8 cellular contexts compared by ENCODE assay signal in the genomic region with DNA sequence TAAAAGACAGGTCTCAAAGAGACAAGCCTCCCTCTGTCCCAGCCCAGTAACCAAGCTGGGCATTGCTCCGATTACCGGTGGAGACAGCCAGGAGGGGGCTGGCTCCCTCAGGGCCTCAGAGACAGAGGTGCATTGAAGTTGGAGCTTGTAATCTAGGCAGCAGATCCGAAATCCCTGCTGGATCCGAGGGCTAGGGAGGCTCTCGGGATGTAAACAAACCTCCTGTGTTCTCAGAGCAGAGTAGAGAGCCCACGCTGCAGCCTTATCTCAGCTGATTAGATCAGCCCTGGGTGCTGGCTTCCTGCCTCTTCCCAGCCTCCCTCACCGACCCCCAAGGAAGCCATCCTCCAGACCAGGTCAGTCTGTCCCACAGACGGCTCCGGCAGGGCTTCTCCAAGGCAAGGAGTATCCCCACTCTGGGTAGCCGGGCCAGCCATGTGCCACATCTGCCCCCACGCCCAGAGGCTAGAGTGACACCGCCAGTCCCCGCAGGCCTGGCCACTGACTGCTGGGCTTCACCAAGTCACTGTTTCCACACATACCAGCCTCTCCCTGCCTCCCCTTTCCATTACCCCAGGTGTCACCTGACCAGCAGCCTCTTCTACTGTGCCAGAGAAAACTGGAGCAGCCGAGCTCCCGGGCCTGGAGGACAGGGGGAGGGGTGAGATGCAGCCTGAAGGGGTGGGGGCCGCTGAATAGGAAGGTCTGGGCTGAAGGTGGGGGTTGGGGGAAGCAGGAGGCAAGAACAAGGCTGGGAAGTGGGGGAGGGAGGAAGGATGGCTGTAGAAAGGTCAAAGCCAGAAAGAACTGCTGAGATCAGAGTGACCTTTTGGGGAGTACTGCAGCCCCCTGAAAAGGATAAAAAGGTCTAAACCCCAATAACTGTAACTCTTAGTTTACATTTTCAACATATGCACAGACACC. TPM values are rescaled to one million over a fixed set of nuclear protein-coding genes. Genes with fewer than 3 reads are reported as not detected.
DNase-seq lines count a peak whose midpoint lies in the region; ATAC-seq, FAIRE-seq and TF ChIP-seq lines count a peak whose summit lies in the region.

No MANE protein-coding gene starts in this region.

- H3K9ac ChIP-seq in H1 (replicated peaks in 1 of 4; ENCODE audit: extremely low read depth in 1 of 4, low read depth in 3 of 4, low read length in 3 of 4) = peak overlapping the region in 3 of 4 experiments; percentile 56 to 63 (median 58); a peak in 6 of 7 replicates

- TF ChIP-seq POLR2A in H1 (IDR thresholded peaks at IDR 0.05; ENCODE audit: control extremely low read depth in 1 of 2, low read depth in 2 of 2, low read length in 2 of 2) = peak in 1 of 2 experiments; percentile 55; a peak in 2 of 3 replicates

- ATAC-seq in HG03097 (IDR thresholded peaks at IDR 0.05; ENCODE audit: low FRiP score, unreplicated experiment) (no peak), GM18867 (IDR thresholded peaks at IDR 0.05; ENCODE audit: unreplicated experiment) (no peak)

- peaks cover 28% of the 10 kb centered on the region for H3K79me1 ChIP-seq in H1 (ENCODE audit: low read depth, low read length)

- peaks cover 0 to 5% (median 3%) of the 10 kb centered on the region in 3 donors for H3K27me3 Mint-ChIP-seq in immature natural killer cell (ENCODE audit: low read depth in 3 of 3)

- POLR2A ChIA-PET in H1 (lab: Charles Lee; ENCODE audit: partially characterized antibody) = interaction anchor here (0.7 to 2.3 kb wide), 17 partner anchors 9 to 480 kb away, joined by 3 to 18 read pairs (median 4); partner anchors contain the start of genes PIGT and SYS1

- peaks cover under 1 to 8% of the 10 kb centered on the region in 2 donors for H3K4me1 Mint-ChIP-seq in immature natural killer cell

- H4K5ac ChIP-seq in H1 (ENCODE audit: insufficient read length, low read depth, low read length) = peak overlapping the region; percentile 89

- no peaks in the 10 kb centered on the region for H3K27me3 ChIP-seq in H1 (replicated peaks in 1 of 4; ENCODE audit: control insufficient read depth in 3 of 4, extremely low read depth in 1 of 4, insufficient read depth in 3 of 4, low read length in 3 of 4)

- H3K36me3 Mint-ChIP-seq in immature natural killer cell = no peaks in the 10 kb centered on the region

- H2BK20ac ChIP-seq in H1 (ENCODE audit: low read length) = peak overlapping the region; percentile 92

- peak overlapping the region; percentile 65 for H2AK5ac ChIP-seq in H1 (ENCODE audit: low read depth, low read length)

- 24% methylated on average over 13 of the region's 16 CpGs; no CpG with 5 or more reads in 1 of the 2 experiments for WGBS in H1 (ENCODE audit: extremely low coverage in 1 of 2, insufficient coverage in 1 of 2, insufficient read length in 1 of 2, insufficient replicate concordance in 2 of 2, low coverage in 1 of 2, low lambda C conversion rate in 2 of 2, missing lambda C conversion rate in 1 of 2), 2 experiments
- WGBS in urinary bladder = 21% methylated on average over 16 of the region's 16 CpGs

- H3K4me2 ChIP-seq in H1 (ENCODE audit: insufficient read depth in 1 of 2, low read depth in 2 of 2, low read length in 2 of 2) = peak overlapping the region; percentile 68 to 84

- H2BK5ac ChIP-seq in H1 (ENCODE audit: low read depth, low read length) = peak overlapping the region; percentile 93

- H3K4me1 ChIP-seq in H1 (replicated peaks in 1 of 4; ENCODE audit: control insufficient read depth in 3 of 4, insufficient read depth in 4 of 4, low read length in 3 of 4) (peaks cover 46 to 87% (median 62%) of the 10 kb centered on the region in 4 experiments), urinary bladder (ENCODE audit: insufficient read depth) (no peaks in the 10 kb centered on the region)

- FAIRE-seq in H1 (lab: Jason Lieb, UNC) = no peak

- H3K4me3 Mint-ChIP-seq in immature natural killer cell = no peak overlapping the region

- H3K4ac ChIP-seq in H1 (replicated peaks; ENCODE audit: insufficient read length, low read depth, low read length) = peak overlapping the region; percentile 11

- no peak overlapping the region for H3K23ac ChIP-seq in H1 (ENCODE audit: insufficient read length)

- H4K8ac ChIP-seq in H1 (ENCODE audit: extremely low read depth, insufficient read depth, low read length) = peak overlapping the region; percentile 93

- H3K18ac ChIP-seq in H1 (ENCODE audit: extremely low read depth, low read length) = peak overlapping the region; percentile 90

- DNase-seq in NCI-H526 (lab: John Stamatoyannopoulos, UW) (peak; percentile 68 to 74), H1 (ENCODE audit: low read depth in 1 of 2, low spot score in 2 of 2) (peak in 1 of 2 experiments; percentile 63), medulla oblongata (ENCODE audit: extremely low spot score) (peak; percentile 84), immature natural killer cell (no peak)

- no peak overlapping the region for H3K27ac Mint-ChIP-seq in immature natural killer cell

- H3K23me2 ChIP-seq in H1 (ENCODE audit: low read depth, low read length) = 0 out of 2 replicates have a peak, but pooled peaks cover under 1% of the 10 kb centered on the region

- peaks cover 0 to 5% of the 10 kb centered on the region in 2 experiments for H4K20me1 ChIP-seq in H1 (replicated peaks in 1 of 2; ENCODE audit: control insufficient read depth in 1 of 2, insufficient read depth in 2 of 2, low read length in 2 of 2)

- no peak overlapping the region for H2AFZ ChIP-seq in H1 (ENCODE audit: low read length)

- 0 out of 4 replicates have a peak, but pooled peaks of 1 of the 2 experiments have one; percentile 7 for TF ChIP-seq RAD21 in H1 (IDR thresholded peaks at IDR 0.05 in 1 of 2, conservative IDR thresholded peaks at IDR 0.05 in 1 of 2; ENCODE audit: low read depth in 2 of 2, low read length in 2 of 2)

- H2BK12ac ChIP-seq in H1 (ENCODE audit: low read depth, low read length) = peak overlapping the region; percentile 91

- CTCF ChIA-PET in H1 (lab: Charles Lee; ENCODE audit: partially characterized antibody) = interaction anchor here (0.6 to 4.6 kb wide), 16 partner anchors 10 to 429 kb away, joined by 3 to 24 read pairs (median 5); partner anchors contain the start of gene SYS1

- H3K9me3 Mint-ChIP-seq in immature natural killer cell = no peaks in the 10 kb centered on the region

- H2BK15ac ChIP-seq in H1 (ENCODE audit: low read length) = no peak overlapping the region

- H3K36me3 ChIP-seq in H1 (ENCODE audit: control insufficient read depth in 2 of 4, insufficient read depth in 4 of 4, low read length in 3 of 4) (peaks cover 0 to 6% (median 0%) of the 10 kb centered on the region in 4 experiments; a peak in 1 of 8 replicates), urinary bladder (ENCODE audit: insufficient read depth) (no peaks in the 10 kb centered on the region)

- H3K27ac ChIP-seq in C4-2B = peak overlapping the region; percentile 86
- H3K27ac ChIP-seq in H1 (ENCODE audit: low read depth, low read length) = peak overlapping the region; percentile 89
- H3K27ac ChIP-seq in urinary bladder (ENCODE audit: low read depth) = peak overlapping the region; percentile 95

- H3K4me3 ChIP-seq in H1 (ENCODE audit: extremely low read depth in 1 of 4, insufficient read depth in 2 of 4, low read depth in 3 of 4, low read length in 4 of 4) (peak overlapping the region; percentile 8 to 51 (median 36)), urinary bladder (ENCODE audit: low read depth, low read length) (no peak overlapping the region)

- H3K9me3 ChIP-seq in H1 (ENCODE audit: insufficient read depth in 2 of 2, low read depth in 1 of 2, low read length in 1 of 2) = no peaks in the 10 kb centered on the region

- peaks cover 0 to 89% of the 10 kb centered on the region in 2 experiments; a peak in 3 of 4 replicates for H3K79me2 ChIP-seq in H1 (ENCODE audit: control insufficient read depth in 1 of 2, insufficient read depth in 2 of 2, low read length in 2 of 2)

- no peak for TF ChIP-seq EP300 in H1 (IDR thresholded peaks at IDR 0.05; ENCODE audit: borderline replicate concordance in 1 of 2, low read depth in 2 of 2, low read length in 2 of 2)

- TF ChIP-seq CTCF in C4-2B (conservative IDR thresholded peaks at IDR 0.05) = no peak
- TF ChIP-seq CTCF in H1 (IDR thresholded peaks at IDR 0.05; ENCODE audit: control extremely low read depth in 1 of 3, insufficient read depth in 1 of 3, low read depth in 1 of 3, low read length in 3 of 3) = no peak

- H3K56ac ChIP-seq in H1 (replicated peaks; ENCODE audit: insufficient read length, low read depth, low read length) = peak overlapping the region; percentile 50

- H3K14ac ChIP-seq in H1 (ENCODE audit: insufficient read length) = no peak overlapping the region

- H2BK120ac ChIP-seq in H1 (replicated peaks; ENCODE audit: low read depth, low read length) = peak overlapping the region; percentile 67

- H4K91ac ChIP-seq in H1 (replicated peaks; ENCODE audit: insufficient read length, low read length) = peak overlapping the region; percentile 85

RNA-seq across cellular contexts. Expression of gene SDC4, which starts 6.0 kb away (rescaled TPM):
- total RNA-seq in H1 (2021; fragmentation: NEBNext Ultra II Directional; extraction: Animal tissue kit (Norgen Biotek cat#: 25700)) = 59.2 and 60.2 TPM in 2 replicates
- polyA plus RNA-seq in H1 (2011; rRNA removed) = 29.9 and 34.6 TPM in 2 replicates
- 33.3 TPM for polyA plus RNA-seq in H1 (2011; cell fraction: cytosol; rRNA removed)
- polyA plus RNA-seq in H1 (2011; cell fraction: nucleus; rRNA removed) = 20.2 TPM
- 49.5 to 58.2 TPM (median 53.1 TPM) in 4 replicates for polyA plus RNA-seq in H1 (2012, experiment 1 of 2)
- 62.5 TPM for polyA plus RNA-seq in H1 (2012, experiment 2 of 2)
- 51.2 TPM for polyA plus RNA-seq in H1 (2013, experiment 1 of 2)
- 59.1 TPM for polyA plus RNA-seq in H1 (2013, experiment 2 of 2)
- 65.3 and 74.9 TPM in 2 replicates for polyA minus RNA-seq in H1 (2011; rRNA and poly(A)+ RNA removed)
- polyA minus RNA-seq in H1 (2011; cell fraction: cytosol; rRNA and poly(A)+ RNA removed) = 45.6 TPM
- 17.7 TPM for polyA minus RNA-seq in H1 (2011; cell fraction: nucleus; rRNA and poly(A)+ RNA removed)
- total RNA-seq in urinary bladder = 28.9 TPM
- 110 TPM for polyA plus RNA-seq in urinary bladder
- under 1 TPM in 2 of 3 donors, not detected in 1; 0.56 to 0.69 TPM for polyA plus RNA-seq in immature natural killer cell

RNA-seq across cellular contexts. Expression of gene SYS1, which starts 20.8 kb away (rescaled TPM):
- total RNA-seq in H1 (2021; fragmentation: NEBNext Ultra II Directional; extraction: Animal tissue kit (Norgen Biotek cat#: 25700)) = 18.2 and 19.6 TPM in 2 replicates
- polyA plus RNA-seq in H1 (2011; rRNA removed) (50.8 and 57.4 TPM in 2 replicates), urinary bladder (39.4 TPM), immature natural killer cell (10 to 100 TPM; 32.6 to 52.4 (median 47.1) TPM)
- polyA plus RNA-seq in H1 (2011; cell fraction: cytosol; rRNA removed) = 29.3 TPM
- 32.0 TPM for polyA plus RNA-seq in H1 (2011; cell fraction: nucleus; rRNA removed)
- polyA plus RNA-seq in H1 (2012, experiment 1 of 2) = 15.1 to 17.8 TPM (median 16.5 TPM) in 4 replicates
- polyA plus RNA-seq in H1 (2012, experiment 2 of 2) = 23.0 TPM
- polyA plus RNA-seq in H1 (2013, experiment 1 of 2) = 15.6 TPM
- 18.9 TPM for polyA plus RNA-seq in H1 (2013, experiment 2 of 2)
- 44.9 and 51.1 TPM in 2 replicates for polyA minus RNA-seq in H1 (2011; rRNA and poly(A)+ RNA removed)
- polyA minus RNA-seq in H1 (2011; cell fraction: cytosol; rRNA and poly(A)+ RNA removed) = 15.0 TPM
- polyA minus RNA-seq in H1 (2011; cell fraction: nucleus; rRNA and poly(A)+ RNA removed) = 21.8 TPM
- total RNA-seq in urinary bladder = 19.5 TPM

RNA-seq across cellular contexts. Expression of gene MATN4, which starts 34.1 kb away (rescaled TPM):
- 4.0 and 4.4 TPM in 2 replicates for total RNA-seq in H1 (2021; fragmentation: NEBNext Ultra II Directional; extraction: Animal tissue kit (Norgen Biotek cat#: 25700))
- polyA plus RNA-seq in H1 (2011; rRNA removed) (2.1 and 3.6 TPM in 2 replicates), urinary bladder (0.58 TPM), immature natural killer cell (not detected)
- 2.5 TPM for polyA plus RNA-seq in H1 (2011; cell fraction: cytosol; rRNA removed)
- polyA plus RNA-seq in H1 (2011; cell fraction: nucleus; rRNA removed) = 5.2 TPM
- polyA plus RNA-seq in H1 (2012, experiment 1 of 2) = 0.86 to 2.7 TPM (median 2.3 TPM) in 4 replicates
- 1.5 TPM for polyA plus RNA-seq in H1 (2012, experiment 2 of 2)
- polyA plus RNA-seq in H1 (2013, experiment 1 of 2) = 2.7 TPM
- 2.1 TPM for polyA plus RNA-seq in H1 (2013, experiment 2 of 2)
- 0.59 and 0.63 TPM in 2 replicates for polyA minus RNA-seq in H1 (2011; rRNA and poly(A)+ RNA removed)
- polyA minus RNA-seq in H1 (2011; cell fraction: cytosol; rRNA and poly(A)+ RNA removed) = 2.1 TPM
- 1.4 TPM for polyA minus RNA-seq in H1 (2011; cell fraction: nucleus; rRNA and poly(A)+ RNA removed)
- 1.5 TPM for total RNA-seq in urinary bladder

RNA-seq across cellular contexts. Expression of gene RBPJL, which starts 35.6 kb away (rescaled TPM):
- 0.67 and 0.73 TPM in 2 replicates for total RNA-seq in H1 (2021; fragmentation: NEBNext Ultra II Directional; extraction: Animal tissue kit (Norgen Biotek cat#: 25700))
- polyA plus RNA-seq in H1 (2011; rRNA removed) (1.3 and 1.5 TPM in 2 replicates), urinary bladder (not detected), immature natural killer cell (not detected)
- polyA plus RNA-seq in H1 (2011; cell fraction: cytosol; rRNA removed) = 1.0 TPM
- 1.8 TPM for polyA plus RNA-seq in H1 (2011; cell fraction: nucleus; rRNA removed)
- 0.22 to 0.98 TPM (median 0.68 TPM) in 4 replicates for polyA plus RNA-seq in H1 (2012, experiment 1 of 2)
- polyA plus RNA-seq in H1 (2012, experiment 2 of 2) = 0.47 TPM
- polyA plus RNA-seq in H1 (2013, experiment 1 of 2) = 0.79 TPM
- polyA plus RNA-seq in H1 (2013, experiment 2 of 2) = 0.72 TPM
- 0.15 and 0.32 TPM in 2 replicates for polyA minus RNA-seq in H1 (2011; rRNA and poly(A)+ RNA removed)
- polyA minus RNA-seq in H1 (2011; cell fraction: cytosol; rRNA and poly(A)+ RNA removed) = not detected
- 0.70 TPM for polyA minus RNA-seq in H1 (2011; cell fraction: nucleus; rRNA and poly(A)+ RNA removed)
- not detected for total RNA-seq in urinary bladder

RNA-seq across cellular contexts. Expression of gene TP53TG5, which starts 35.9 kb away (rescaled TPM):
- not detected in 2 replicates for total RNA-seq in H1 (2021; fragmentation: NEBNext Ultra II Directional; extraction: Animal tissue kit (Norgen Biotek cat#: 25700))
- polyA plus RNA-seq in H1 (2011; rRNA removed) = not detected in 2 replicates
- polyA plus RNA-seq in H1 (2011; cell fraction: cytosol; rRNA removed) = 0.03 TPM
- polyA plus RNA-seq in H1 (2011; cell fraction: nucleus; rRNA removed) = 1.6 TPM
- 0.42 to 0.67 TPM (median 0.60 TPM) in 4 replicates for polyA plus RNA-seq in H1 (2012, experiment 1 of 2)
- not detected for polyA plus RNA-seq in H1 (2012, experiment 2 of 2)
- not detected for polyA plus RNA-seq in H1 (2013, experiment 1 of 2)
- not detected for polyA plus RNA-seq in H1 (2013, experiment 2 of 2)
- 0.19 TPM in 1 of 2 replicates, not detected in the other for polyA minus RNA-seq in H1 (2011; rRNA and poly(A)+ RNA removed)
- not detected for polyA minus RNA-seq in H1 (2011; cell fraction: cytosol; rRNA and poly(A)+ RNA removed)
- 1.1 TPM for polyA minus RNA-seq in H1 (2011; cell fraction: nucleus; rRNA and poly(A)+ RNA removed)
- total RNA-seq in urinary bladder = 0.69 TPM
- polyA plus RNA-seq in urinary bladder = 0.96 TPM
- under 1 TPM in 2 of 3 donors, not detected in 1; 0.09 to 0.22 TPM for polyA plus RNA-seq in immature natural killer cell

Comparison
In these comparisons a context has a peak if more than half of its experiments do, and no peak if none do; other contexts are left out.
1. DNase-seq: peak in NCI-H526 (2 of 2) and medulla oblongata (single experiment); none in immature natural killer cell (0 of 3).
2. RNA of gene SDC4, which starts 6.0 kb away (polyA plus RNA-seq): 110 TPM in urinary bladder (single experiment) and 20.2 to 62.5 TPM in H1; 0.56 to 0.69 TPM in immature natural killer cell; every median in the first group is over 10 times any median in the second.
3. Peak in every context shown above with its lines, with median percentiles within 50 percentile points of each other: H3K27ac ChIP-seq.